In genomic region chr6:157529654-157530039, GRCh38 we compare ENCODE assay signal across 1 cellular context.
TF ChIP-seq lines count a peak whose summit lies in the region.

No MANE protein-coding gene starts in this region.

TF ChIP-seq in HepG2, 621 proteins besides CTCF, POLR2A, EP300 and RAD21 (continued from another document):
- TF ChIP-seq E2F5 (CRISPR knock-in tag; conservative IDR thresholded peaks at IDR 0.05) (no peak), ZBTB37 (CRISPR knock-in tag; IDR thresholded peaks at IDR 0.05) (no peak), GATAD2A (CRISPR knock-in tag; IDR thresholded peaks at IDR 0.05) (no peak), RAD51 (IDR thresholded peaks at IDR 0.05; ENCODE audit: borderline replicate concordance) (no peak), KMT2B (CRISPR knock-in tag; IDR thresholded peaks at IDR 0.05) (0 out of 2 replicates have a peak, but pooled peaks have one; percentile 3), CSRNP1 (CRISPR knock-in tag; IDR thresholded peaks at IDR 0.05) (peak; percentile 30; the same call in 1 of the 2 replicates), ZSCAN20 (CRISPR knock-in tag; IDR thresholded peaks at IDR 0.05; ENCODE audit: borderline replicate concordance) (no peak), KLF15 (CRISPR knock-in tag; IDR thresholded peaks at IDR 0.05; ENCODE audit: borderline replicate concordance) (no peak), POGK (CRISPR knock-in tag; conservative IDR thresholded peaks at IDR 0.05) (no peak), MED1 (CRISPR knock-in tag; IDR thresholded peaks at IDR 0.05) (no peak), ZNF605 (CRISPR knock-in tag; IDR thresholded peaks at IDR 0.05) (0 out of 2 replicates have a peak, but pooled peaks have one; percentile 6), MEIS1 (CRISPR knock-in tag; IDR thresholded peaks at IDR 0.05; ENCODE audit: borderline replicate concordance) (0 out of 2 replicates have a peak, but pooled peaks have one; percentile 10), ZNF292 (CRISPR knock-in tag; IDR thresholded peaks at IDR 0.05; ENCODE audit: borderline replicate concordance, low read depth) (no peak), TEAD3 (CRISPR knock-in tag; optimal IDR thresholded peaks at IDR 0.05; ENCODE audit: borderline replicate concordance) (peak; percentile 1), MED13 (CRISPR knock-in tag; IDR thresholded peaks at IDR 0.05) (no peak), ZNF282 (IDR thresholded peaks at IDR 0.05; ENCODE audit: partially characterized antibody) (no peak), SIX4 (CRISPR knock-in tag; IDR thresholded peaks at IDR 0.05) (no peak), ZNF747 (CRISPR knock-in tag; IDR thresholded peaks at IDR 0.05; ENCODE audit: borderline replicate concordance) (no peak), ZNF142 (CRISPR knock-in tag; IDR thresholded peaks at IDR 0.05) (no peak), ZNF3 (CRISPR knock-in tag; IDR thresholded peaks at IDR 0.05) (no peak), ZBTB4 (CRISPR knock-in tag; IDR thresholded peaks at IDR 0.05; ENCODE audit: borderline replicate concordance) (0 out of 2 replicates have a peak, but pooled peaks have one; percentile 0)
TF ChIP-seq in HepG2: peak in this region for 6.
